ENCODE assay signal across 8 cellular contexts in genomic region chr17:68346448-68346847, GRCh38. TPM values are rescaled to one million over a fixed set of nuclear protein-coding genes. Genes with fewer than 3 reads are reported as not detected.
DNase-seq lines count a peak whose midpoint lies in the region; ATAC-seq and TF ChIP-seq lines count a peak whose summit lies in the region.

No MANE protein-coding gene starts in this region.

- peaks cover 5% of the 10 kb centered on the region for H3K4me1 Mint-ChIP-seq in WTC11
- H3K4me1 Mint-ChIP-seq in dendritic cell treated with granulocyte-macrophage colony-stimulating factor and Interleukin-4, amounts not matched to agents 40 ng/mL and 50 ng/mL, for 4 days (ENCODE audit: low read depth) = peaks cover 53% of the 10 kb centered on the region

- no peaks in the 10 kb centered on the region for H3K9me3 Mint-ChIP-seq in WTC11
- H3K9me3 Mint-ChIP-seq in dendritic cell treated with granulocyte-macrophage colony-stimulating factor and Interleukin-4, amounts not matched to agents 40 ng/mL and 50 ng/mL, for 4 days = no peaks in the 10 kb centered on the region

- no peak overlapping the region for H3K4me3 Mint-ChIP-seq in WTC11
- H3K4me3 Mint-ChIP-seq in dendritic cell treated with granulocyte-macrophage colony-stimulating factor and Interleukin-4, amounts not matched to agents 40 ng/mL and 50 ng/mL, for 4 days = no peak overlapping the region

- H3K27ac Mint-ChIP-seq in WTC11 = peak overlapping the region; percentile 75; the same call in 1 of the 2 replicates
- peak overlapping the region; percentile 43 for H3K27ac Mint-ChIP-seq in dendritic cell treated with granulocyte-macrophage colony-stimulating factor and Interleukin-4, amounts not matched to agents 40 ng/mL and 50 ng/mL, for 4 days

- DNase-seq in WTC11 (ENCODE audit: low spot score) (no peak), HT-29 (ENCODE audit: low spot score) (no peak), NCI-H1092 (lab: John Stamatoyannopoulos, UW) (no peak), SK-N-DZ (ENCODE audit: low spot score) (no peak)
- DNase-seq in stimulated activated CD4-positive, alpha-beta T cell treated with anti-CD3 and anti-CD28 coated beads, Interleukin-2, amount 100 ng/mL, for 4 hours (ENCODE audit: low read depth) = peak; percentile 32

- H3K36me3 Mint-ChIP-seq in WTC11 = no peaks in the 10 kb centered on the region
- H3K36me3 Mint-ChIP-seq in dendritic cell treated with granulocyte-macrophage colony-stimulating factor and Interleukin-4, amounts not matched to agents 40 ng/mL and 50 ng/mL, for 4 days (ENCODE audit: low read depth) = no peaks in the 10 kb centered on the region

- intact Hi-C loops in dendritic cell treated with granulocyte-macrophage colony-stimulating factor and Interleukin-4, amounts not matched to agents 40 ng/mL and 50 ng/mL, for 4 days (cut with micrococcal nuclease) = loop anchor here (5.0 kb wide), 1 partner anchor 54 kb away; the partner anchor contains the start of genes ARSG and SLC16A6

- TF ChIP-seq CTCF in WTC11 (IDR thresholded peaks at IDR 0.05) = no peak

- no peaks in the 10 kb centered on the region for H3K27me3 Mint-ChIP-seq in WTC11 (ENCODE audit: low read depth)
- H3K27me3 Mint-ChIP-seq in dendritic cell treated with granulocyte-macrophage colony-stimulating factor and Interleukin-4, amounts not matched to agents 40 ng/mL and 50 ng/mL, for 4 days = no peaks in the 10 kb centered on the region

- CTCF ChIA-PET in WTC11 (lab: Charles Lee) = no interaction called here

- POLR2A ChIA-PET in WTC11 (lab: Charles Lee) = no interaction called here

- peak; percentile 53 for ATAC-seq in GM18502 (IDR thresholded peaks at IDR 0.05; ENCODE audit: poor library complexity, unreplicated experiment)
- ATAC-seq in HG03064 (IDR thresholded peaks at IDR 0.05; ENCODE audit: low read depth, unreplicated experiment) = peak; percentile 72
- no peak; the same call in 1 of the 2 replicates for ATAC-seq in WTC11

TF ChIP-seq in WTC11, 78 proteins besides CTCF, POLR2A, EP300 and RAD21:
- no peak for TF ChIP-seq TCF7 (CRISPR knock-in tag; IDR thresholded peaks at IDR 0.05; ENCODE audit: low read depth)
- TF ChIP-seq NFYB (CRISPR knock-in tag; conservative IDR thresholded peaks at IDR 0.05; ENCODE audit: low read depth) = no peak
- TF ChIP-seq CREB1 (CRISPR knock-in tag; IDR thresholded peaks at IDR 0.05) = no peak

RNA-seq across cellular contexts. Expression of gene ARSG, which starts 55.2 kb away (rescaled TPM):
- 6.9 to 7.9 TPM (median 7.5 TPM) in 3 replicates for total RNA-seq in WTC11 (2021)
- total RNA-seq in HT-29 (2014; rRNA removed; shearing (Covaris generic)) = 2.0 and 2.1 TPM in 2 replicates
- 3.4 and 6.3 TPM in 2 replicates for polyA plus RNA-seq in SK-N-DZ (2014; cell fraction: cytosol; rRNA removed)
- 7.8 and 9.5 TPM in 2 replicates for polyA plus RNA-seq in SK-N-DZ (2014; cell fraction: nucleus; rRNA removed)

RNA-seq across cellular contexts. Expression of gene SLC16A6, which starts 55.5 kb away (rescaled TPM):
- total RNA-seq in WTC11 (2021) = 0.14 to 0.22 TPM (median 0.16 TPM) in 3 replicates
- total RNA-seq in HT-29 (2014; rRNA removed; shearing (Covaris generic)) = 1.3 TPM in 1 of 2 replicates, not detected in the other
- 0.23 and 0.46 TPM in 2 replicates for polyA plus RNA-seq in SK-N-DZ (2014; cell fraction: cytosol; rRNA removed)
- 0.35 and 0.38 TPM in 2 replicates for polyA plus RNA-seq in SK-N-DZ (2014; cell fraction: nucleus; rRNA removed)
